Comparison of ENCODE assay signal across 15 cellular contexts in genomic region chr3:56087460-56087859, GRCh38.
DNase-seq lines count a peak whose midpoint lies in the region; ATAC-seq and TF ChIP-seq lines count a peak whose summit lies in the region.
"Had no signal": no experiment of that assay in that cellular context is flagged by ENCODE, and none has a peak within 500 bp of the region (broad histone marks: within the 10 kb centered on the region; RNA-seq: fewer than 3 reads in every experiment).

No MANE protein-coding gene starts in this region.

- TF ChIP-seq POLR2A in esophagus squamous epithelium (IDR thresholded peaks at IDR 0.05) = no peak

- H3K36me3 ChIP-seq in esophagus squamous epithelium (no peaks in the 10 kb centered on the region), lower lobe of right lung (no peaks in the 10 kb centered on the region), aorta (ENCODE audit: control insufficient read depth in 1 of 2, insufficient read depth in 2 of 2, low read length in 1 of 2) (no peaks in the 10 kb centered on the region)

- TF ChIP-seq CTCF in esophagus squamous epithelium (IDR thresholded peaks at IDR 0.05) = no peak
- TF ChIP-seq CTCF in lower lobe of right lung (IDR thresholded peaks at IDR 0.05) = no peak

- no peak overlapping the region for H3K4me3 ChIP-seq in esophagus squamous epithelium
- H3K4me3 ChIP-seq in lower lobe of right lung = no peak overlapping the region
- H3K4me3 ChIP-seq in aorta (ENCODE audit: low read length in 2 of 2) = no peak overlapping the region
- H3K4me3 ChIP-seq: GM23338 had no signal

- H3K27ac ChIP-seq in esophagus squamous epithelium (peak overlapping the region in 3 of 4 donors; percentile 6 to 30 (median 9)), lower lobe of right lung (peak overlapping the region; percentile 39), aorta (ENCODE audit: low read depth in 1 of 2, low read length in 2 of 2) (no peak overlapping the region)
- H3K27ac ChIP-seq: 22Rv1 had no signal

- H3K27me3 ChIP-seq in esophagus squamous epithelium = no peaks in the 10 kb centered on the region
- H3K27me3 ChIP-seq in lower lobe of right lung (ENCODE audit: low read depth) = no peaks in the 10 kb centered on the region
- no peaks in the 10 kb centered on the region for H3K27me3 ChIP-seq in aorta (ENCODE audit: control insufficient read depth in 1 of 2, insufficient read depth in 2 of 2, low read length in 1 of 2)

- H3K9me3 ChIP-seq in esophagus squamous epithelium = no peaks in the 10 kb centered on the region
- H3K9me3 ChIP-seq in lower lobe of right lung = no peaks in the 10 kb centered on the region
- H3K9me3 ChIP-seq in aorta (ENCODE audit: control insufficient read depth, low read length) = no peaks in the 10 kb centered on the region

- ATAC-seq in lower lobe of right lung (peak in 1 of 2 donors; percentile 65), GM21619 (IDR thresholded peaks at IDR 0.05; ENCODE audit: unreplicated experiment) (no peak), aorta (ENCODE audit: low FRiP score) (no peak)
- ATAC-seq: CD8-positive, alpha-beta T cell; GM23338 had no signal

- intact Hi-C loops in esophagus squamous epithelium (cut with DNase I) (no loop called here), lower lobe of right lung (cut with DNase I) (no loop called here), aorta (cut with DNase I) (no loop called here)

- H3K4me1 ChIP-seq in esophagus squamous epithelium (peaks cover 0 to 24% (median 0%) of the 10 kb centered on the region in 3 donors), lower lobe of right lung (no peaks in the 10 kb centered on the region), aorta (ENCODE audit: control insufficient read depth in 1 of 2, insufficient read depth in 2 of 2, low read length in 2 of 2) (no peaks in the 10 kb centered on the region)

- DNase-seq in NCI-H1105 treated with DMSO at 0.1 percent for 48 hours (lab: John Stamatoyannopoulos, UW) (peak; percentile 13), NCI-H1105 (lab: John Stamatoyannopoulos, UW) (no peak), esophagus squamous epithelium (lab: John Stamatoyannopoulos, UW) (no peak), lower lobe of right lung (no peak), Kasumi-1 (lab: John Stamatoyannopoulos, UW) (no peak), aorta (no peak)
- DNase-seq in central memory CD4-positive, alpha-beta T cell = no peak
- DNase-seq: CD8-positive, alpha-beta T cell; COR-L47; DMS153; GF-D8; H7 had no signal

- 43 to 45% methylated on average over 5 of the region's 5 CpGs for WGBS in esophagus squamous epithelium, 2 donors
- WGBS in aorta, 2 donors = 5 to 10% methylated on average over 5 of the region's 5 CpGs

Comparison
In these comparisons a context has a peak if more than half of its experiments do, and no peak if none do; other contexts are left out.
1. H3K27ac ChIP-seq: peak in esophagus squamous epithelium (3 of 4) and lower lobe of right lung (single experiment); none in aorta (0 of 2).